ENCODE assay signal across 1 cellular context in genomic region chr7:76424413-76425111, GRCh38.
TF ChIP-seq lines count a peak whose summit lies in the region.

TSS of gene ZP3 (plus strand) at chr7:76424950. CDS start at chr7:76424965, 15 bp downstream.

TF ChIP-seq in GM23338, 12 proteins besides CTCF, POLR2A, EP300 and RAD21 (continued from another document):
- TF ChIP-seq ZNF462 (CRISPR knock-in tag; IDR thresholded peaks at IDR 0.05) (no peak), ZNF331 (CRISPR knock-in tag; IDR thresholded peaks at IDR 0.05; ENCODE audit: low read depth) (no peak), EZH2 (IDR thresholded peaks at IDR 0.05; ENCODE audit: low read depth, unreplicated experiment) (no peak), POLR2AphosphoS5 (IDR thresholded peaks at IDR 0.05; ENCODE audit: low read depth) (no peak), ETS1 (IDR thresholded peaks at IDR 0.05) (no peak), CREB1 (CRISPR knock-in tag; IDR thresholded peaks at IDR 0.05; ENCODE audit: low read depth) (no peak), ZNF114 (CRISPR knock-in tag; IDR thresholded peaks at IDR 0.05) (no peak), JUNB (IDR thresholded peaks at IDR 0.05; ENCODE audit: unreplicated experiment) (no peak), EZH2phosphoT487 (IDR thresholded peaks at IDR 0.05; ENCODE audit: unreplicated experiment) (no peak)
